ENCODE assay signal across 12 cellular contexts in the genomic region with DNA sequence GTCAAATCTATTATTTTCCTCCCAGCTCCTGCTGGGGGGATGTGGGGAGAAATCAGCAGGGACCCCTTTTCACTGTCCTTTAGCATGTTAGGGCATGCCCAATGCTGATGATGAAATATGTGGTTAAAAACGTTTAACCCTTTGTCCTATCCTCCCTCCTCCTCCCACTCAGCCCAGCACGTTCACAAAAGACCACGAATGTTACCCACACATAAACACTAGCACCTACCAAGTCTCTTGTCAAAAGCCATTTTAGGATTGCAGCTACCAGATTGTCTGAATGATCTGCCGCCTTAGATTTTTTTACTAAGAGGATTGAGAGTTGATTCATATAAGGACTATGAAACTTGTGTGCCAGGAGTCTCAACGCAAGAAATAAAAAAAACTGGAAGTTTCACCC.
A peak's percentile ranks its signal among the peaks of the same experiment; 100 is the strongest.
DNase-seq lines count a peak whose midpoint lies in the region; ATAC-seq, FAIRE-seq and TF ChIP-seq lines count a peak whose summit lies in the region.
"Had no signal": no experiment of that assay in that cellular context is flagged by ENCODE, and none has a peak within 500 bp of the region (broad histone marks: within the 10 kb centered on the region; RNA-seq: fewer than 3 reads in every experiment).

No MANE protein-coding gene starts in this region.

- POLR2A ChIA-PET in AG04449 (lab: Yijun Ruan, JAX) = no interaction called here

- H3K27me3 ChIP-seq in HUES6 (ENCODE audit: control insufficient read depth, insufficient read depth, low read length) (no peaks in the 10 kb centered on the region), sigmoid colon (no peaks in the 10 kb centered on the region)

- no peak for TF ChIP-seq CTCF in AG04449 (IDR thresholded peaks at IDR 0.05; ENCODE audit: insufficient read depth, low read length, missing control alignments)
- TF ChIP-seq CTCF in sigmoid colon (IDR thresholded peaks at IDR 0.05) = no peak

- no peak for TF ChIP-seq POLR2A in sigmoid colon (IDR thresholded peaks at IDR 0.05)

- H3K27ac ChIP-seq in HUES6 (ENCODE audit: low read depth, low read length) (peak overlapping the region; percentile 72; the same call in 1 of the 2 replicates), sigmoid colon (no peak overlapping the region)
- H3K27ac ChIP-seq: C4-2B had no signal

- ATAC-seq in HG03135 (IDR thresholded peaks at IDR 0.05; ENCODE audit: unreplicated experiment) = no peak

- 42 to 43% methylated on average over 5 of the region's 5 CpGs for WGBS in sigmoid colon, 2 donors

- DNase-seq in AG04449 (ENCODE audit: low read depth, low spot score) (peak; percentile 9), NOMO-1 treated with dmso at 0.1 percent for 144 hours (lab: John Stamatoyannopoulos, UW; ENCODE audit: unreplicated experiment) (peak; percentile 60), fibroblast of gingiva (ENCODE audit: low read depth) (peak; percentile 7), NCI-H524 (lab: John Stamatoyannopoulos, UW) (no peak), sigmoid colon (no peak), frontal cortex (ENCODE audit: low spot score in 2 of 2) (no peak)
- DNase-seq: hypothalamus, NCI-H1092 treated with DMSO at 0.1 percent for 48 hours had no signal

- CTCF ChIA-PET in AG04449 (lab: Yijun Ruan, JAX) = interaction anchor here (1.0 to 4.1 kb wide), 4 partner anchors 8 to 175 kb away, joined by 3 to 26 read pairs (median 6); no protein-coding TSS in a partner anchor

- H3K4me1 ChIP-seq in HUES6 (ENCODE audit: control insufficient read depth, insufficient read depth, low read length) = peaks cover 11% of the 10 kb centered on the region
- no peaks in the 10 kb centered on the region for H3K4me1 ChIP-seq in sigmoid colon

- intact Hi-C loops in sigmoid colon (cut with DNase I) = no loop called here

- TF ChIP-seq EP300 in sigmoid colon (IDR thresholded peaks at IDR 0.05) = no peak

- FAIRE-seq in frontal cortex (lab: Jason Lieb, UNC) = no peak
- FAIRE-seq: colon had no signal

- no peaks in the 10 kb centered on the region for H3K36me3 ChIP-seq in HUES6 (ENCODE audit: control insufficient read depth, insufficient read depth, low read length)
- no peaks in the 10 kb centered on the region for H3K36me3 ChIP-seq in sigmoid colon

- H3K9me3 ChIP-seq in HUES6 (ENCODE audit: control insufficient read depth, insufficient read depth, low read depth, low read length) = no peaks in the 10 kb centered on the region
- no peaks in the 10 kb centered on the region for H3K9me3 ChIP-seq in sigmoid colon

- H3K4me3 ChIP-seq in AG04449 (ENCODE audit: low read depth, low read length) = no peak overlapping the region
- H3K4me3 ChIP-seq in HUES6 (ENCODE audit: low read depth, low read length) = no peak overlapping the region
- H3K4me3 ChIP-seq in sigmoid colon = no peak overlapping the region

- H3K9ac ChIP-seq in HUES6 (ENCODE audit: low read length) = no peak overlapping the region

Comparison
In these comparisons a context has a peak if more than half of its experiments do, and no peak if none do; other contexts are left out.
1. DNase-seq: peak in AG04449 (single experiment), NOMO-1 treated with dmso at 0.1 percent for 144 hours (single experiment) and fibroblast of gingiva (single experiment); none in NCI-H524 (0 of 2), sigmoid colon (single experiment) and frontal cortex (0 of 2).